ENCODE assay signal across 1 cellular context in genomic region chr7:32513205-32513604, GRCh38.
TF ChIP-seq lines count a peak whose summit lies in the region.

No MANE protein-coding gene starts in this region.

TF ChIP-seq in H1, 55 proteins besides CTCF, POLR2A, EP300 and RAD21:
- TF ChIP-seq TBP (IDR thresholded peaks at IDR 0.05; ENCODE audit: low read depth, low read length) (no peak), TCF12 (IDR thresholded peaks at IDR 0.05; ENCODE audit: low read depth, low read length) (no peak), GABPA (IDR thresholded peaks at IDR 0.05; ENCODE audit: borderline replicate concordance, insufficient read depth, low read length) (no peak), MAFK (IDR thresholded peaks at IDR 0.05; ENCODE audit: low read depth, low read length) (no peak), SIN3A (conservative IDR thresholded peaks at IDR 0.05 in 1 of 2, IDR thresholded peaks at IDR 0.05 in 1 of 2; ENCODE audit: low read depth in 1 of 2, low read length in 2 of 2) (no peak), BACH1 (IDR thresholded peaks at IDR 0.05; ENCODE audit: low read length) (no peak), GTF2F1 (IDR thresholded peaks at IDR 0.05; ENCODE audit: borderline replicate concordance, low read depth, low read length) (no peak), BCL11A (IDR thresholded peaks at IDR 0.05; ENCODE audit: low read depth in 2 of 2, low read length in 2 of 2) (no peak), SRF (IDR thresholded peaks at IDR 0.05; ENCODE audit: low read depth, low read length) (no peak), SAP30 (IDR thresholded peaks at IDR 0.05; ENCODE audit: insufficient read depth, insufficient replicate concordance, low read length) (no peak), JUND (IDR thresholded peaks at IDR 0.05; ENCODE audit: low read length) (no peak), FOSL1 (IDR thresholded peaks at IDR 0.05; ENCODE audit: insufficient read depth, low read depth, low read length) (no peak), ATF2 (IDR thresholded peaks at IDR 0.05; ENCODE audit: low read length) (no peak), YY1 (IDR thresholded peaks at IDR 0.05; ENCODE audit: low read depth, low read length) (no peak), CREB1 (IDR thresholded peaks at IDR 0.05) (no peak), CEBPB (IDR thresholded peaks at IDR 0.05; ENCODE audit: low read depth, low read length) (no peak), KDM5A (IDR thresholded peaks at IDR 0.05; ENCODE audit: low read length) (no peak)
TF ChIP-seq in H1: peak in this region for 0.
